1 cellular context compared by ENCODE assay signal in genomic region chr1:93850687-93851326, GRCh38.
A peak's percentile ranks its signal among the peaks of the same experiment; 100 is the strongest.
TF ChIP-seq lines count a peak whose summit lies in the region.

No MANE protein-coding gene starts in this region.

TF ChIP-seq in HepG2, 621 proteins besides CTCF, POLR2A, EP300 and RAD21:
- TF ChIP-seq ZNF280D (CRISPR knock-in tag; IDR thresholded peaks at IDR 0.05) (peak; percentile 98), ZGPAT (CRISPR knock-in tag; IDR thresholded peaks at IDR 0.05) (0 out of 2 replicates have a peak, but pooled peaks have one; percentile 22), ZNF280B (CRISPR knock-in tag; IDR thresholded peaks at IDR 0.05; ENCODE audit: borderline replicate concordance) (peak; percentile 99), FOXK1 (CRISPR knock-in tag; IDR thresholded peaks at IDR 0.05; ENCODE audit: borderline replicate concordance, low read depth) (0 out of 2 replicates have a peak, but pooled peaks have one; percentile 28), HMGXB4 (CRISPR knock-in tag; IDR thresholded peaks at IDR 0.05; ENCODE audit: borderline replicate concordance in 1 of 2, low read depth in 1 of 2) (peak in 1 of 2 experiments; percentile 52; a peak in 1 of 4 replicates), IKZF5 (CRISPR knock-in tag; IDR thresholded peaks at IDR 0.05) (peak; percentile 40; the same call in 1 of the 2 replicates), PPARG (CRISPR knock-in tag; conservative IDR thresholded peaks at IDR 0.05) (0 out of 2 replicates have a peak, but pooled peaks have one; percentile 23), KAT7 (CRISPR knock-in tag; IDR thresholded peaks at IDR 0.05; ENCODE audit: borderline replicate concordance) (peak; percentile 56; the same call in 1 of the 2 replicates), FOXA3 (CRISPR knock-in tag; IDR thresholded peaks at IDR 0.05) (0 out of 2 replicates have a peak, but pooled peaks have one; percentile 21), ARID5B (CRISPR knock-in tag; IDR thresholded peaks at IDR 0.05) (peak; percentile 35; the same call in 1 of the 2 replicates), ERF (CRISPR knock-in tag; IDR thresholded peaks at IDR 0.05) (0 out of 2 replicates have a peak, but pooled peaks have one; percentile 36), SAP130 (CRISPR knock-in tag; IDR thresholded peaks at IDR 0.05; ENCODE audit: low read depth) (peak; percentile 39; the same call in 1 of the 2 replicates), SMAD3 (CRISPR knock-in tag; IDR thresholded peaks at IDR 0.05) (0 out of 2 replicates have a peak, but pooled peaks have one; percentile 34), ETV5 (CRISPR knock-in tag; IDR thresholded peaks at IDR 0.05; ENCODE audit: borderline replicate concordance) (peak; percentile 20; the same call in 1 of the 2 replicates), ATF2 (CRISPR knock-in tag; IDR thresholded peaks at IDR 0.05) (0 out of 2 replicates have a peak, but pooled peaks have one; percentile 51), KLF16 (CRISPR knock-in tag; IDR thresholded peaks at IDR 0.05) (0 out of 4 replicates have a peak, but pooled peaks of 1 of the 2 experiments have one; percentile 21), ZMYM4 (CRISPR knock-in tag; IDR thresholded peaks at IDR 0.05) (0 out of 2 replicates have a peak, but pooled peaks have one; percentile 19), ZNF331 (CRISPR knock-in tag; IDR thresholded peaks at IDR 0.05) (0 out of 2 replicates have a peak, but pooled peaks have one; percentile 43), KDM2A (CRISPR knock-in tag; IDR thresholded peaks at IDR 0.05; ENCODE audit: borderline replicate concordance, low read depth) (peak; percentile 48; the same call in 1 of the 2 replicates), STAG1 (CRISPR knock-in tag; IDR thresholded peaks at IDR 0.05) (peak; percentile 86), CBX5 (CRISPR knock-in tag; IDR thresholded peaks at IDR 0.05; ENCODE audit: borderline replicate concordance) (peak; percentile 70; the same call in 1 of the 2 replicates), SMC3 (IDR thresholded peaks at IDR 0.05; ENCODE audit: low read length) (peak; percentile 28; the same call in 1 of the 2 replicates), ZBTB33 (CRISPR knock-in tag; IDR thresholded peaks at IDR 0.05) (peak; percentile 52; the same call in 1 of the 2 replicates), TOPORS (CRISPR knock-in tag; IDR thresholded peaks at IDR 0.05) (0 out of 2 replicates have a peak, but pooled peaks have one; percentile 27)
